1 cellular context compared by ENCODE assay signal in the genomic region with DNA sequence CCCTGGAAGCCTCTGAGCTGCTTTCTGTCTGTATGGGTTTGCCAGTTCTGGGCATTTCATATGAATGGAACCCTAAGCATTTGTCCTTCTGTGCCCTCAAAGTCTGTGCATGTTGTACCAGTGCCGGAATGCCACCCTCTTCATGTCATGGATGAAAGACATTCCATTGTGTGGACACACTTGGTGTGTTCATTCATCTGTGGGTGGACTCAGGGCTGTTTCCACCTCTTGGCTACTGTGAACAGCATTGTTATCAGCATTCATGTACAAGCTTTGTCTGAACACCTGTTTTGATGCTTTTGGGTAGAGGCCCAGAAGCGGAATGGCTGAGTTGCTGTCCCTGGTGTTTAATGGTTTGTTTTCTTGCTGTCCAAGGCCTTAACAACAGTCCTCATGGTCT. TPM values are rescaled to one million over a fixed set of nuclear protein-coding genes. Genes with fewer than 3 reads are reported as not detected.
"Had no signal": no experiment of that assay in that cellular context is flagged by ENCODE, and none has a peak within 500 bp of the region (broad histone marks: within the 10 kb centered on the region; RNA-seq: fewer than 3 reads in every experiment).

No MANE protein-coding gene starts in this region.

RNA-seq across cellular contexts. Expression of a gene that starts 30.1 kb away (rescaled TPM):
- polyA plus RNA-seq: naive thymus-derived CD4-positive, alpha-beta T cell had no signal
